ENCODE assay signal across 17 cellular contexts in the genomic region with DNA sequence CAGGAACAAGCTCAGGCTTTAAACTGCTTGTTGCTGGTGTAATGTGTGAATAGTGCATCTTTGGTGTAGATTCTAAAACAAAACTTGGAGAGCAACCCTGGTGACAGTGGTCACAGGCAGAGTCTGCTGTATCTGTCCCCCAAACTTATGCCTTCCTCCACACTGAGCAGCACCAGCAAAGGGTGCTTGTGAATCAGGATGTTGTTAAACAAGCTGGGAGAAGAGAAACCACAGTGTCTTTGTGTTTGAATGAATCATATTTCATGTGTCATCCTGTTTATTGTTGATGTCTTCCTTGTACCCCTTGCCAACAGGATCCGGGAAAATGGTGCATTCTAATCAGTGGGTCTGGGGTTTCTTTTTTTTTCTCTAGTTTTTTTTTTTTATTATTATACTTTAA.
A peak's percentile ranks its signal among the peaks of the same experiment; 100 is the strongest.
DNase-seq lines count a peak whose midpoint lies in the region; ATAC-seq, FAIRE-seq and TF ChIP-seq lines count a peak whose summit lies in the region.
"Had no signal": no experiment of that assay in that cellular context is flagged by ENCODE, and none has a peak within 500 bp of the region (broad histone marks: within the 10 kb centered on the region; RNA-seq: fewer than 3 reads in every experiment).

No MANE protein-coding gene starts in this region.

- H3K4me2 ChIP-seq in astrocyte (ENCODE audit: low read length) = no peak overlapping the region

- 38 to 61% (median 46%) methylated on average over 1 of the region's 1 CpG for WGBS in spleen, 5 donors

- H3K27me3 ChIP-seq in astrocyte (ENCODE audit: insufficient read depth, low read length) = peaks cover 42% of the 10 kb centered on the region
- H3K27me3 ChIP-seq in spleen (replicated peaks in 1 of 7) = peaks cover 0 to 10% (median 0%) of the 10 kb centered on the region in 7 donors
- H3K27me3 ChIP-seq: upper lobe of left lung had no signal

- H4K20me1 ChIP-seq in astrocyte (ENCODE audit: insufficient read depth, low read length) = no peaks in the 10 kb centered on the region

- CTCF ChIA-PET in activated CD4-positive, alpha-beta T cell treated with anti-CD3 and anti-CD28 coated beads for 36 hours (lab: Charles Lee) = no interaction called here

- no peaks in the 10 kb centered on the region for H3K79me2 ChIP-seq in astrocyte (ENCODE audit: insufficient read depth, low read length)

- H3K4me3 ChIP-seq in astrocyte (ENCODE audit: insufficient read depth, low read depth, low read length) (no peak overlapping the region), spleen (no peak overlapping the region)
- H3K4me3 ChIP-seq: heart right ventricle, skin epidermis, upper lobe of left lung had no signal

- no peak overlapping the region for H2AFZ ChIP-seq in astrocyte (ENCODE audit: low read depth, low read length)

- DNase-seq in activated CD4-positive, alpha-beta T cell treated with anti-CD3 and anti-CD28 coated beads for 36 hours = no peak
- no peak for DNase-seq in activated CD4-positive, alpha-beta T cell treated with anti-CD3 and anti-CD28 coated beads, Interleukin-2, amount 50 U/mL, for 48 hours
- DNase-seq in M059J (ENCODE audit: low read depth) (peak; percentile 58), astrocyte (ENCODE audit: low read depth) (peak; percentile 20), spleen (no peak), sciatic nerve (ENCODE audit: low spot score) (no peak)
- no peak for DNase-seq in natural killer cell treated with Interleukin-12 subunit alpha and Interleukin-12 subunit beta and Interleukin-15 and Interleukin-18, amount 100 ng/mL, for 72 hours (ENCODE audit: low spot score)
- DNase-seq: Caco-2, cortex of kidney, GF-D8, heart right ventricle, NCI-H1048, upper lobe of left lung had no signal

- FAIRE-seq in astrocyte (lab: Jason Lieb, UNC) = no peak
- FAIRE-seq: H54 had no signal

- H3K4me1 Mint-ChIP-seq in activated CD4-positive, alpha-beta T cell treated with anti-CD3 and anti-CD28 coated beads for 36 hours = no peaks in the 10 kb centered on the region
- peaks cover 6% of the 10 kb centered on the region for H3K4me1 Mint-ChIP-seq in astrocyte (ENCODE audit: low read depth, unreplicated experiment)
- peaks cover 16% of the 10 kb centered on the region in 2 donors for H3K4me1 Mint-ChIP-seq in natural killer cell treated with Interleukin-12 subunit alpha and Interleukin-12 subunit beta and Interleukin-15 and Interleukin-18, amount 100 ng/mL, for 72 hours (ENCODE audit: low read depth in 2 of 2)
- H3K4me1 Mint-ChIP-seq: stimulated activated memory B cell treated with anti-CD40 and anti-IgM and Interleukin-4, amounts not matched to agents 10 μg/mL and 1 μg/mL and 100 μg/mL, for 72 hours had no signal

- no peaks in the 10 kb centered on the region for H3K9me3 Mint-ChIP-seq in activated CD4-positive, alpha-beta T cell treated with anti-CD3 and anti-CD28 coated beads for 36 hours (ENCODE audit: low read depth)
- peaks cover 3% of the 10 kb centered on the region for H3K9me3 Mint-ChIP-seq in astrocyte (ENCODE audit: unreplicated experiment)
- H3K9me3 Mint-ChIP-seq in natural killer cell treated with Interleukin-12 subunit alpha and Interleukin-12 subunit beta and Interleukin-15 and Interleukin-18, amount 100 ng/mL, for 72 hours = no peaks in the 10 kb centered on the region

- H3K4me3 Mint-ChIP-seq in activated CD4-positive, alpha-beta T cell treated with anti-CD3 and anti-CD28 coated beads for 36 hours = no peak overlapping the region
- no peak overlapping the region for H3K4me3 Mint-ChIP-seq in astrocyte (ENCODE audit: unreplicated experiment)
- H3K4me3 Mint-ChIP-seq in natural killer cell treated with Interleukin-12 subunit alpha and Interleukin-12 subunit beta and Interleukin-15 and Interleukin-18, amount 100 ng/mL, for 72 hours = peak overlapping the region; percentile 2
- H3K4me3 Mint-ChIP-seq: stimulated activated memory B cell treated with anti-CD40 and anti-IgM and Interleukin-4, amounts not matched to agents 10 μg/mL and 1 μg/mL and 100 μg/mL, for 72 hours had no signal

- TF ChIP-seq CTCF in astrocyte (IDR thresholded peaks at IDR 0.05; ENCODE audit: insufficient read depth, low read depth, low read length) = no peak
- TF ChIP-seq CTCF in spleen (IDR thresholded peaks at IDR 0.05 in 8 of 11, conservative IDR thresholded peaks at IDR 0.05 in 3 of 11) = no peak

- no peaks in the 10 kb centered on the region for H3K9me3 ChIP-seq in astrocyte (ENCODE audit: insufficient read depth, low read depth, low read length)
- H3K9me3 ChIP-seq in spleen = no peaks in the 10 kb centered on the region
- H3K9me3 ChIP-seq: Caco-2, heart right ventricle, upper lobe of left lung had no signal

- H3K9ac ChIP-seq in astrocyte (ENCODE audit: low read length) = no peak overlapping the region

- intact Hi-C loops in activated CD4-positive, alpha-beta T cell treated with anti-CD3 and anti-CD28 coated beads for 36 hours (cut with DNase I, micrococcal nuclease) = no loop called here
- intact Hi-C loops in spleen (cut with DNase I; ENCODE audit: low total_unique reads) = no loop called here
- intact Hi-C loops in sciatic nerve (cut with DNase I) = no loop called here

- H3K4me1 ChIP-seq in astrocyte (ENCODE audit: insufficient read depth, low read length) = no peaks in the 10 kb centered on the region
- no peaks in the 10 kb centered on the region for H3K4me1 ChIP-seq in spleen
- H3K4me1 ChIP-seq: Caco-2, upper lobe of left lung had no signal

- peak; percentile 39 for ATAC-seq in activated CD4-positive, alpha-beta T cell treated with anti-CD3 and anti-CD28 coated beads for 36 hours
- ATAC-seq in natural killer cell treated with Interleukin-12 subunit alpha and Interleukin-12 subunit beta and Interleukin-15 and Interleukin-18, amount 100 ng/mL, for 72 hours = peak; percentile 64 to 82
- ATAC-seq in GM18520 (IDR thresholded peaks at IDR 0.05; ENCODE audit: unreplicated experiment) (no peak), sciatic nerve (no peak)
- ATAC-seq: heart right ventricle; stimulated activated memory B cell treated with anti-CD40 and anti-IgM and Interleukin-4, amounts not matched to agents 10 μg/mL and 1 μg/mL and 100 μg/mL, for 72 hours had no signal

- H3K36me3 ChIP-seq in astrocyte (ENCODE audit: insufficient read depth, low read length) = no peaks in the 10 kb centered on the region
- no peaks in the 10 kb centered on the region for H3K36me3 ChIP-seq in spleen
- H3K36me3 ChIP-seq: heart right ventricle, upper lobe of left lung had no signal

- no peak for TF ChIP-seq POLR2A in spleen (IDR thresholded peaks at IDR 0.05)

- peaks cover 34% of the 10 kb centered on the region for H3K27me3 Mint-ChIP-seq in activated CD4-positive, alpha-beta T cell treated with anti-CD3 and anti-CD28 coated beads for 36 hours
- H3K27me3 Mint-ChIP-seq in astrocyte (ENCODE audit: low read depth, unreplicated experiment) = peaks cover 7% of the 10 kb centered on the region
- H3K27me3 Mint-ChIP-seq in natural killer cell treated with Interleukin-12 subunit alpha and Interleukin-12 subunit beta and Interleukin-15 and Interleukin-18, amount 100 ng/mL, for 72 hours = peaks cover 10 to 32% of the 10 kb centered on the region in 2 donors

- no peaks in the 10 kb centered on the region for H3K36me3 Mint-ChIP-seq in activated CD4-positive, alpha-beta T cell treated with anti-CD3 and anti-CD28 coated beads for 36 hours (ENCODE audit: low read depth)
- no peaks in the 10 kb centered on the region for H3K36me3 Mint-ChIP-seq in astrocyte (ENCODE audit: low read depth, unreplicated experiment)
- no peaks in the 10 kb centered on the region for H3K36me3 Mint-ChIP-seq in natural killer cell treated with Interleukin-12 subunit alpha and Interleukin-12 subunit beta and Interleukin-15 and Interleukin-18, amount 100 ng/mL, for 72 hours
- H3K36me3 Mint-ChIP-seq: stimulated activated memory B cell treated with anti-CD40 and anti-IgM and Interleukin-4, amounts not matched to agents 10 μg/mL and 1 μg/mL and 100 μg/mL, for 72 hours had no signal

- H3K27ac Mint-ChIP-seq in activated CD4-positive, alpha-beta T cell treated with anti-CD3 and anti-CD28 coated beads for 36 hours = no peak overlapping the region
- peak overlapping the region; percentile 29 for H3K27ac Mint-ChIP-seq in astrocyte (ENCODE audit: unreplicated experiment)
- H3K27ac Mint-ChIP-seq in natural killer cell treated with Interleukin-12 subunit alpha and Interleukin-12 subunit beta and Interleukin-15 and Interleukin-18, amount 100 ng/mL, for 72 hours = no peak overlapping the region
- H3K27ac Mint-ChIP-seq: stimulated activated memory B cell treated with anti-CD40 and anti-IgM and Interleukin-4, amounts not matched to agents 10 μg/mL and 1 μg/mL and 100 μg/mL, for 72 hours had no signal

- H3K27ac ChIP-seq in astrocyte (ENCODE audit: low read depth, low read length) (no peak overlapping the region), spleen (no peak overlapping the region)
- H3K27ac ChIP-seq: heart right ventricle, upper lobe of left lung had no signal

- POLR2A ChIA-PET in activated CD4-positive, alpha-beta T cell treated with anti-CD3 and anti-CD28 coated beads for 36 hours (lab: Charles Lee) = interaction anchor here (0.5 kb wide), 1 partner anchor 280 kb away, joined by 3 read pairs; no protein-coding TSS in a partner anchor

Comparison
In these comparisons a context has a peak if more than half of its experiments do, and no peak if none do; other contexts are left out.
1. ATAC-seq: peak in activated CD4-positive, alpha-beta T cell treated with anti-CD3 and anti-CD28 coated beads for 36 hours (single experiment) and natural killer cell treated with Interleukin-12 subunit alpha and Interleukin-12 subunit beta and Interleukin-15 and Interleukin-18, amount 100 ng/mL, for 72 hours (2 of 2); none in GM18520 (single experiment) and sciatic nerve (single experiment).
2. DNase-seq: peak in M059J (single experiment) and astrocyte (single experiment); none in activated CD4-positive, alpha-beta T cell treated with anti-CD3 and anti-CD28 coated beads for 36 hours (single experiment), activated CD4-positive, alpha-beta T cell treated with anti-CD3 and anti-CD28 coated beads, Interleukin-2, amount 50 U/mL, for 48 hours (0 of 2), natural killer cell treated with Interleukin-12 subunit alpha and Interleukin-12 subunit beta and Interleukin-15 and Interleukin-18, amount 100 ng/mL, for 72 hours (single experiment), spleen (single experiment) and sciatic nerve (single experiment).